1 cellular context compared by ENCODE assay signal in genomic region chr16:28491970-28492474, GRCh38.
TF ChIP-seq lines count a peak whose summit lies in the region.

TSS of gene CLN3 (minus strand) at chr16:28492074. CDS start at chr16:28491759, 315 bp downstream.

TF ChIP-seq in HepG2, 621 proteins besides CTCF, POLR2A, EP300 and RAD21 (continued from another document and continues in another):
- TF ChIP-seq ATF3 (CRISPR knock-in tag; IDR thresholded peaks at IDR 0.05) (no peak), NR0B2 (CRISPR knock-in tag; IDR thresholded peaks at IDR 0.05) (peak; percentile 80), TBX2 (CRISPR knock-in tag; IDR thresholded peaks at IDR 0.05; ENCODE audit: borderline replicate concordance) (no peak; the same call in 1 of the 2 replicates), ZNF20 (CRISPR knock-in tag; IDR thresholded peaks at IDR 0.05) (0 out of 2 replicates have a peak, but pooled peaks have one; percentile 29), ZNF850 (CRISPR knock-in tag; conservative IDR thresholded peaks at IDR 0.05) (no peak), ATF6 (CRISPR knock-in tag; conservative IDR thresholded peaks at IDR 0.05) (no peak), ZNF800 (CRISPR knock-in tag; IDR thresholded peaks at IDR 0.05) (no peak), SRSF9 (IDR thresholded peaks at IDR 0.05; ENCODE audit: borderline replicate concordance, insufficient read depth, low read depth, low read length, poor library complexity, severe bottlenecking) (no peak), TBL1XR1 (IDR thresholded peaks at IDR 0.05; ENCODE audit: borderline replicate concordance, low read length, partially characterized antibody) (peak; percentile 78), LRRFIP1 (CRISPR knock-in tag; conservative IDR thresholded peaks at IDR 0.05) (no peak), TAF15 (IDR thresholded peaks at IDR 0.05; ENCODE audit: low read depth, low read length, poor library complexity, severe bottlenecking) (no peak), ZNF275 (CRISPR knock-in tag; IDR thresholded peaks at IDR 0.05; ENCODE audit: borderline replicate concordance) (peak; percentile 78), ZNF225 (CRISPR knock-in tag; IDR thresholded peaks at IDR 0.05) (no peak), SKIL (CRISPR knock-in tag; IDR thresholded peaks at IDR 0.05; ENCODE audit: borderline replicate concordance) (no peak), MNT (IDR thresholded peaks at IDR 0.05) (peak; percentile 94), IKZF5 (CRISPR knock-in tag; IDR thresholded peaks at IDR 0.05) (peak; percentile 61), ZNF670 (CRISPR knock-in tag; IDR thresholded peaks at IDR 0.05; ENCODE audit: borderline replicate concordance) (no peak; the same call in 1 of the 2 replicates), ZNF646 (CRISPR knock-in tag; IDR thresholded peaks at IDR 0.05) (no peak), KLF6 (CRISPR knock-in tag; IDR thresholded peaks at IDR 0.05) (0 out of 2 replicates have a peak, but pooled peaks have one; percentile 30), ZNF672 (CRISPR knock-in tag; IDR thresholded peaks at IDR 0.05) (no peak), HDAC2 (CRISPR knock-in tag; IDR thresholded peaks at IDR 0.05) (peak; percentile 63; the same call in 1 of the 2 replicates), NONO (IDR thresholded peaks at IDR 0.05) (no peak), NONO (CRISPR knock-in tag; conservative IDR thresholded peaks at IDR 0.05) (peak; percentile 83), TCF7L2 (IDR thresholded peaks at IDR 0.05; ENCODE audit: low read depth, low read length) (no peak), ZNF17 (CRISPR knock-in tag; IDR thresholded peaks at IDR 0.05) (no peak), ZBTB46 (CRISPR knock-in tag; IDR thresholded peaks at IDR 0.05; ENCODE audit: borderline replicate concordance) (no peak), KDM5A (IDR thresholded peaks at IDR 0.05; ENCODE audit: borderline replicate concordance, low read length) (peak; percentile 96), TEF (CRISPR knock-in tag; IDR thresholded peaks at IDR 0.05) (no peak), RBM22 (optimal IDR thresholded peaks at IDR 0.05; ENCODE audit: low read length) (no peak), IKZF1 (IDR thresholded peaks at IDR 0.05) (no peak), SPEN (CRISPR knock-in tag; IDR thresholded peaks at IDR 0.05; ENCODE audit: low read depth) (peak; percentile 89), FOXO1 (CRISPR knock-in tag; IDR thresholded peaks at IDR 0.05) (peak; percentile 21; the same call in 1 of the 2 replicates)
